ENCODE assay signal across 19 cellular contexts in the genomic region with DNA sequence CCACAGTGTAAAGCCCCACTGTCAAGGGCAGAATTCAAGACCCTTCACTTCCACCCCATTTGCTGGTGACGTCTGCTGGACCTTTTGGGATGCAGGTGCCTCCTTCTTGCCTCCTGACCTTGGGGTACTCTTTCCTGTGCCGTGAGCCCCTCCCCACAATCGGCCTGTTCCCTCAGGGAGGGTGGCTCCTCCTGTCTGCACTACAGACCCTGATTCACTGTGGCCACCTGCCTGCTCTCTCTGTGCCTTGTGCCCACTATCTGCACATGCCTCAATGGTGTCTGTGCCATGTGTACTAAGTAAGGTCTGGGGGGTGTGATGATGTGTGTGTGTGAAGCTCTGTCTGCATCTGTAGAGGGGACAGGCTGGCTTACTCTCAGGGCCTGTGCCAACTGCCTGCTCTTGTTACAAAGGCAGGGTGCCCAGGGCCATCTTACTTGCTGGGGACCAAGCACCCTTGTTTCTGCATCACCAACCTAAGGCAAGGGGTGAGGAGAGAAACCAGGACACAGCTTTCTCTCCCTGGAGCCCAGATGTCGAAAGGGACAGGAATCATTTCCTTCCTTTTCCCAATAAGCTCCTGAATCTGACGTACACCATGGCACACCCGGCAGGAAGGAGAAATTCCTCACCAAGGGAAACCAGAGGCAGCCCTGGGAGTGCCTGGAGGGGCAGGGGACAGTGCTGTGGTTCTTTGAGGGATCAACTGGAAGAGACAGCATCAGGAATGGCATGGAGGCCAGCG. TPM values are rescaled to one million over a fixed set of nuclear protein-coding genes. Genes with fewer than 3 reads are reported as not detected.
DNase-seq lines count a peak whose midpoint lies in the region; ATAC-seq and TF ChIP-seq lines count a peak whose summit lies in the region.
"Had no signal": no experiment of that assay in that cellular context is flagged by ENCODE, and none has a peak within 500 bp of the region (broad histone marks: within the 10 kb centered on the region; RNA-seq: fewer than 3 reads in every experiment).

No MANE protein-coding gene starts in this region.

- ATAC-seq in right lobe of liver (peak in 1 of 4 donors; percentile 3), HG02981 (IDR thresholded peaks at IDR 0.05; ENCODE audit: unreplicated experiment) (no peak), HG03439 (IDR thresholded peaks at IDR 0.05; ENCODE audit: unreplicated experiment) (no peak)
- ATAC-seq: natural killer cell treated with Interleukin-12 subunit alpha and Interleukin-12 subunit beta and Interleukin-15 and Interleukin-18, amount 100 ng/mL, for 72 hours had no signal

- H3K27me3 ChIP-seq in BLaER1: no peaks in the 10 kb centered on the region
- no peaks in the 10 kb centered on the region for H3K27me3 ChIP-seq in Loucy (ENCODE audit: insufficient read depth, low read length, poor library complexity, severe bottlenecking)
- H3K27me3 ChIP-seq in right lobe of liver: no peaks in the 10 kb centered on the region
- no peaks in the 10 kb centered on the region for H3K27me3 ChIP-seq in skeletal muscle satellite cell (ENCODE audit: control insufficient read depth, insufficient read depth, low read length)

- peaks cover 31% of the 10 kb centered on the region for H3K79me2 ChIP-seq in Loucy (ENCODE audit: insufficient read depth, low read length)

- WGBS in right lobe of liver (ENCODE audit: insufficient coverage, low coverage, low lambda C conversion rate, missing lambda C conversion rate): no CpG with 5 or more reads among the region's 7 CpGs

- H3K4me2 ChIP-seq in BLaER1 (peak overlapping the region; percentile 97), Loucy (ENCODE audit: low read depth, low read length, poor library complexity, severe bottlenecking) (peak overlapping the region; percentile 3), skeletal muscle satellite cell (ENCODE audit: low read length) (peak overlapping the region; percentile 7)

- H3K4me3 ChIP-seq in BLaER1 (no peak overlapping the region), Loucy (ENCODE audit: low read length, poor library complexity, severe bottlenecking) (no peak overlapping the region), right lobe of liver (no peak overlapping the region), skeletal muscle satellite cell (ENCODE audit: low read length) (no peak overlapping the region)

- no peaks in the 10 kb centered on the region for H3F3A ChIP-seq in Loucy (ENCODE audit: low read depth)

- H3K9me3 ChIP-seq in BLaER1 (no peaks in the 10 kb centered on the region), Loucy (ENCODE audit: insufficient read depth, low read depth, low read length) (no peaks in the 10 kb centered on the region), right lobe of liver (no peaks in the 10 kb centered on the region), skeletal muscle satellite cell (replicated peaks; ENCODE audit: low read length) (no peaks in the 10 kb centered on the region)

- DNase-seq in right lobe of liver (no peak), NCI-H510A (lab: John Stamatoyannopoulos, UW) (no peak)
- no peak for DNase-seq in stimulated activated CD4-positive, alpha-beta T cell treated with anti-CD3 and anti-CD28 coated beads, Interleukin-4, amount 100 ng/mL, for 4 hours
- DNase-seq: activated CD4-positive, CD25-positive, alpha-beta regulatory T cell treated with anti-CD3 and anti-CD28 coated beads, Interleukin-2, amount 50 U/mL, for 72 hours; activated CD8-positive, alpha-beta memory T cell treated with anti-CD3 and anti-CD28 coated beads, Interleukin-2, amount 50 U/mL, for 48 hours; activated naive CD4-positive, alpha-beta T cell treated with anti-CD3 and anti-CD28 coated beads for 36 hours; AML-193; KBM-7; NCI-H1417; NCI-H2227 treated with DMSO at 0.1 percent for 48 hours; SIG-M5; small intestine; stimulated activated naive CD4-positive, alpha-beta T cell treated with Interleukin-2 at 50 U/mL for 16 hours had no signal

- intact Hi-C loops in right lobe of liver (cut with DNase I): no loop called here

- H3K27ac ChIP-seq in BLaER1 (peak overlapping the region; percentile 74), right lobe of liver (peak overlapping the region; percentile 18 to 26 (median 20))

- H3K4me1 ChIP-seq in BLaER1 (peaks cover 86% of the 10 kb centered on the region), Loucy (ENCODE audit: insufficient read depth, low read length, poor library complexity, severe bottlenecking) (peaks cover 40% of the 10 kb centered on the region), right lobe of liver (peaks cover 0 to 26% (median 9%) of the 10 kb centered on the region in 4 donors), skeletal muscle satellite cell (ENCODE audit: control insufficient read depth, insufficient read depth, low read length) (peaks cover 50% of the 10 kb centered on the region)

- TF ChIP-seq CTCF in Loucy (conservative IDR thresholded peaks at IDR 0.05; ENCODE audit: low read length) (no peak), right lobe of liver (IDR thresholded peaks at IDR 0.05) (no peak)

- H3K9ac ChIP-seq in BLaER1: peak overlapping the region; percentile 67
- peak overlapping the region; percentile 7 for H3K9ac ChIP-seq in Loucy (ENCODE audit: low read depth, low read length, poor library complexity, severe bottlenecking)
- H3K9ac ChIP-seq in skeletal muscle satellite cell (ENCODE audit: low read depth, low read length): peak overlapping the region; percentile 13

- H3K36me3 ChIP-seq in BLaER1 (peaks cover 27% of the 10 kb centered on the region), Loucy (ENCODE audit: insufficient read depth, low read length) (no peaks in the 10 kb centered on the region), right lobe of liver (no peaks in the 10 kb centered on the region), skeletal muscle satellite cell (ENCODE audit: insufficient read depth, low read length) (peaks cover 22% of the 10 kb centered on the region)

- no peaks in the 10 kb centered on the region for H3K9me2 ChIP-seq in Loucy (replicated peaks; ENCODE audit: low read depth, low read length)

- no peak overlapping the region for H2AFZ ChIP-seq in Loucy (ENCODE audit: low read length)

- no peaks in the 10 kb centered on the region; the same call in 1 of the 2 replicates for H4K20me1 ChIP-seq in BLaER1
- H4K20me1 ChIP-seq in Loucy (ENCODE audit: insufficient read depth, low read length, poor library complexity, severe bottlenecking): no peaks in the 10 kb centered on the region

- no peak for TF ChIP-seq POLR2A in right lobe of liver (IDR thresholded peaks at IDR 0.05)

RNA-seq across cellular contexts. Expression of gene PPM1F, which starts 3.7 kb away (rescaled TPM):
- 10 to 100 TPM in 4 of 6 experiments, 1 to 10 TPM in 2; 5.0 to 19.4 (median 12.8) TPM for total RNA-seq in right lobe of liver
- total RNA-seq in skeletal muscle satellite cell (2012; rRNA removed): 36.0 and 38.3 TPM in 2 replicates

RNA-seq across cellular contexts. Expression of gene TOP3B, which starts 33.6 kb away (rescaled TPM):
- 10 to 100 TPM; 13.5 to 20.4 (median 15.6) TPM for total RNA-seq in right lobe of liver
- 19.0 and 23.2 TPM in 2 replicates for total RNA-seq in skeletal muscle satellite cell (2012; rRNA removed)

Comparison
In these comparisons a context has a peak if more than half of its experiments do, and no peak if none do; other contexts are left out.
1. H3K4me2 ChIP-seq: peak in every context shown above with its lines; median percentile 97 in BLaER1; 7 in skeletal muscle satellite cell; 3 in Loucy.
2. H3K9ac ChIP-seq: peak in every context shown above with its lines; median percentile 67 in BLaER1; 13 in skeletal muscle satellite cell; 7 in Loucy.